In the genomic region with DNA sequence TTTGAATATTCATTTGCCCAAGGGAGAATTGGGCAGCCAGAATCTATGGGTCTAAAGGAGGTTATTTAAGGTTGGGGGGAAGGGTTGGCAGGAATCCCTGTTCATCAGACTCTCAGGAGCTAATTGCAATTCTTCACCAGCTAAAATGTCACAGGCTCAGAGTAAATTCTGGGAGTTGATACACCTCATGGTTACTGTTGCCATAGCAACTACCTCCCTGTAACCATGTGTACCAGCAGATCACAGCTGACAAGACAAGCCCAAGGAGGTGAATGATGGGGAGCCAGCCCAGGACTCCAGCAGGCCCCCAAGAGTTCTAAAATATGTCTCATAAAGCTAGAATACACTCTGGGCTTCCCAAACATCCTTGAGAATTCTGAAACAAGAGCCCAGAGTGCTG, we compare ENCODE assay signal across 11 cellular contexts.
A peak's percentile ranks its signal among the peaks of the same experiment; 100 is the strongest.
DNase-seq lines count a peak whose midpoint lies in the region; TF ChIP-seq lines count a peak whose summit lies in the region.
"Had no signal": no experiment of that assay in that cellular context is flagged by ENCODE, and none has a peak within 500 bp of the region (broad histone marks: within the 10 kb centered on the region; RNA-seq: fewer than 3 reads in every experiment).

No MANE protein-coding gene starts in this region.

- peaks cover 10% of the 10 kb centered on the region for H3K27me3 ChIP-seq in mesendoderm (ENCODE audit: insufficient read depth, low read length, poor library complexity)
- no peaks in the 10 kb centered on the region for H3K27me3 ChIP-seq in PC-9 (ENCODE audit: insufficient read depth, low read depth)

- BruUV-seq in PC-9 (replicated peaks; lab: Mats Ljungman, UMichigan), result no TSS peak

- H2AK5ac ChIP-seq in mesendoderm (ENCODE audit: low read length), result no peak overlapping the region

- H2BK5ac ChIP-seq in mesendoderm (ENCODE audit: low read length), result no peak overlapping the region

- DNase-seq in DMS53 (lab: John Stamatoyannopoulos, UW) (peak; percentile 22), DMS53 treated with DMSO at 0.1 percent for 48 hours (lab: John Stamatoyannopoulos, UW; ENCODE audit: unreplicated experiment) (no peak), LHCN-M2 (ENCODE audit: low read depth) (peak; percentile 57), cerebellar cortex (ENCODE audit: low spot score) (peak; percentile 76), mesendoderm (peak; percentile 24), MV-4-11 (lab: John Stamatoyannopoulos, UW) (no peak), PC-9 (no peak), epidermal melanocyte (ENCODE audit: insufficient read length, low spot score) (no peak)
- DNase-seq: naive B cell, NCI-H510A had no signal

- H3K4me1 ChIP-seq in mesendoderm (ENCODE audit: control insufficient read depth, low read depth, low read length), result no peaks in the 10 kb centered on the region
- 0 out of 2 replicates have a peak, but pooled peaks cover 4% of the 10 kb centered on the region for H3K4me1 ChIP-seq in PC-9 (replicated peaks; ENCODE audit: insufficient read depth)

- intact Hi-C loops in PC-9 (cut with micrococcal nuclease; ENCODE audit: unreplicated experiment), result no loop called here

- H3K4ac ChIP-seq in mesendoderm (ENCODE audit: low read depth, low read length), result no peak overlapping the region

- H3K4me2 ChIP-seq in mesendoderm (ENCODE audit: low read length) (no peak overlapping the region), PC-9 (no peak overlapping the region)

- no peak overlapping the region for H4K5ac ChIP-seq in mesendoderm (ENCODE audit: low read length)

- no peaks in the 10 kb centered on the region for H3K36me3 ChIP-seq in mesendoderm (ENCODE audit: control insufficient read depth, insufficient read depth, low read length)
- no peaks in the 10 kb centered on the region for H3K36me3 ChIP-seq in PC-9 (ENCODE audit: low read depth)

- H2BK120ac ChIP-seq in mesendoderm (ENCODE audit: low read depth, low read length), result no peak overlapping the region

- no peak overlapping the region for H2AFZ ChIP-seq in PC-9

- H3F3A ChIP-seq in PC-9 (ENCODE audit: insufficient read depth, low read depth), result no peaks in the 10 kb centered on the region

- H3K79me2 ChIP-seq in mesendoderm (ENCODE audit: control insufficient read depth, insufficient read depth, low read length) (no peaks in the 10 kb centered on the region), PC-9 (ENCODE audit: low read depth) (no peaks in the 10 kb centered on the region)

- CTCF ChIA-PET in PC-9 (lab: Charles Lee), result no interaction called here

- H3K18ac ChIP-seq in mesendoderm (ENCODE audit: low read length), result no peak overlapping the region

- H2BK15ac ChIP-seq in mesendoderm (replicated peaks; ENCODE audit: low read depth), result no peak overlapping the region

- POLR2A ChIA-PET in PC-9 (lab: Charles Lee; ENCODE audit: unreplicated experiment), result no interaction called here

- no peaks in the 10 kb centered on the region for H3K9me3 ChIP-seq in PC-9 (ENCODE audit: insufficient read depth, low read depth)

- H4K8ac ChIP-seq in mesendoderm (ENCODE audit: low read depth, low read length), result no peak overlapping the region

- H3K79me1 ChIP-seq in mesendoderm (ENCODE audit: low read length), result no peaks in the 10 kb centered on the region

- no peak overlapping the region for H3K9ac ChIP-seq in mesendoderm (ENCODE audit: low read length)

- H3K4me3 ChIP-seq in mesendoderm (ENCODE audit: low read length) (no peak overlapping the region), PC-9 (no peak overlapping the region)
- H3K4me3 ChIP-seq: SK-N-MC had no signal

- no peaks in the 10 kb centered on the region for H4K20me1 ChIP-seq in PC-9 (ENCODE audit: insufficient read depth)

- no peak overlapping the region for H3K23ac ChIP-seq in mesendoderm (ENCODE audit: low read length)

- no peak for TF ChIP-seq CTCF in PC-9 (conservative IDR thresholded peaks at IDR 0.05)

- H3K27ac ChIP-seq in mesendoderm (ENCODE audit: low read depth, low read length) (no peak overlapping the region), PC-9 (no peak overlapping the region)
- H3K27ac ChIP-seq: SK-N-MC had no signal

- H3K56ac ChIP-seq in mesendoderm (ENCODE audit: low read length), result no peak overlapping the region

- no peaks in the 10 kb centered on the region for H3K9me2 ChIP-seq in PC-9 (ENCODE audit: insufficient read depth)

Comparison
In these comparisons a context has a peak if more than half of its experiments do, and no peak if none do; other contexts are left out.
1. DNase-seq: peak in DMS53 (single experiment), LHCN-M2 (single experiment), cerebellar cortex (single experiment) and mesendoderm (single experiment); none in DMS53 treated with DMSO at 0.1 percent for 48 hours (single experiment), MV-4-11 (single experiment), PC-9 (0 of 2) and epidermal melanocyte (single experiment).